ENCODE assay signal across 17 cellular contexts in genomic region chr10:118962159-118962863, GRCh38.
A peak's percentile ranks its signal among the peaks of the same experiment; 100 is the strongest.
DNase-seq lines count a peak whose midpoint lies in the region; ATAC-seq and TF ChIP-seq lines count a peak whose summit lies in the region.
"Had no signal": no experiment of that assay in that cellular context is flagged by ENCODE, and none has a peak within 500 bp of the region (broad histone marks: within the 10 kb centered on the region; RNA-seq: fewer than 3 reads in every experiment).

No MANE protein-coding gene starts in this region.

- peaks cover 49% of the 10 kb centered on the region for H3K4me1 ChIP-seq in PC-9 (replicated peaks; ENCODE audit: insufficient read depth)

- no peaks in the 10 kb centered on the region for H3K36me3 ChIP-seq in PC-9 (ENCODE audit: low read depth)
- H3K36me3 ChIP-seq: BLaER1 had no signal

- CTCF ChIA-PET in PC-9 (lab: Charles Lee) = no interaction called here

- H2AFZ ChIP-seq in PC-9 = no peak overlapping the region

- H3K27me3 Mint-ChIP-seq in type B pancreatic cell = no peaks in the 10 kb centered on the region

- peak overlapping the region; percentile 93 for H3K27ac Mint-ChIP-seq in type B pancreatic cell

- peaks cover 7% of the 10 kb centered on the region for H3K9me3 Mint-ChIP-seq in type B pancreatic cell
- H3K9me3 Mint-ChIP-seq: CD4-positive, alpha-beta memory T cell had no signal

- no peak overlapping the region for H3K4me3 ChIP-seq in PC-9
- H3K4me3 ChIP-seq: BLaER1 had no signal

- H3K4me3 Mint-ChIP-seq in type B pancreatic cell = peak overlapping the region; percentile 6
- H3K4me3 Mint-ChIP-seq: CD4-positive, alpha-beta memory T cell had no signal

- BruUV-seq in PC-9 (replicated peaks; lab: Mats Ljungman, UMichigan) = no TSS peak

- no peaks in the 10 kb centered on the region for H3K9me2 ChIP-seq in PC-9 (ENCODE audit: insufficient read depth)

- peaks cover 3% of the 10 kb centered on the region for H3K36me3 Mint-ChIP-seq in type B pancreatic cell
- H3K36me3 Mint-ChIP-seq: CD4-positive, alpha-beta memory T cell had no signal

- no peak overlapping the region for H3K27ac ChIP-seq in PC-9
- H3K27ac ChIP-seq: BLaER1 had no signal

- peak overlapping the region; percentile 6; the same call in 1 of the 2 replicates for H3K4me2 ChIP-seq in PC-9
- H3K4me2 ChIP-seq: BLaER1 had no signal

- no peaks in the 10 kb centered on the region for H3K79me2 ChIP-seq in PC-9 (ENCODE audit: low read depth)

- TF ChIP-seq CTCF in PC-9 (conservative IDR thresholded peaks at IDR 0.05) (no peak), type B pancreatic cell (conservative IDR thresholded peaks at IDR 0.05) (no peak)

- H3K9me3 ChIP-seq in PC-9 (ENCODE audit: insufficient read depth, low read depth) = no peaks in the 10 kb centered on the region
- H3K9me3 ChIP-seq: BLaER1 had no signal

- intact Hi-C loops in PC-9 (cut with micrococcal nuclease; ENCODE audit: unreplicated experiment) = loop anchor here (5.0 kb wide), 1 partner anchor 60 kb away; no protein-coding TSS in a partner anchor

- H3K4me1 Mint-ChIP-seq in type B pancreatic cell (ENCODE audit: unreplicated experiment) = peaks cover 32% of the 10 kb centered on the region

- POLR2A ChIA-PET in PC-9 (lab: Charles Lee; ENCODE audit: unreplicated experiment) = interaction anchor here (0.6 kb wide), 2 partner anchors 70 to 126 kb away, joined by 3 read pairs; no protein-coding TSS in a partner anchor

- H3F3A ChIP-seq in PC-9 (ENCODE audit: insufficient read depth, low read depth) = peaks cover 18% of the 10 kb centered on the region

- ATAC-seq in HG03342 (IDR thresholded peaks at IDR 0.05; ENCODE audit: unreplicated experiment) = no peak

- H4K20me1 ChIP-seq in PC-9 (ENCODE audit: insufficient read depth) = no peaks in the 10 kb centered on the region
- H4K20me1 ChIP-seq: BLaER1 had no signal

- no peaks in the 10 kb centered on the region for H3K27me3 ChIP-seq in PC-9 (ENCODE audit: insufficient read depth, low read depth)
- H3K27me3 ChIP-seq: BLaER1 had no signal

- peak; percentile 36 for DNase-seq in NCI-H82 (lab: John Stamatoyannopoulos, UW)
- DNase-seq in NCI-H82 treated with DMSO at 0.1 percent for 48 hours (lab: John Stamatoyannopoulos, UW; ENCODE audit: unreplicated experiment) = no peak
- peak in 1 of 2 experiments; percentile 22 for DNase-seq in PC-9
- DNase-seq in left kidney (ENCODE audit: low read depth, low spot score) = peak; percentile 62
- DNase-seq in type B pancreatic cell (ENCODE audit: extremely low spot score, unreplicated experiment) = no peak
- no peak for DNase-seq in A172 (ENCODE audit: low spot score)
- no peak for DNase-seq in stimulated activated CD4-positive, alpha-beta T cell treated with anti-CD3 and anti-CD28 coated beads, Interleukin-12 subunit alpha, Interleukin-12 subunit beta, amount 100 ng/mL, for 4 hours
- DNase-seq: 8988T; Calu3; CD4-positive, alpha-beta memory T cell; DMS53; Karpas-422; NCI-H1048; NCI-H2081; NCI-H748 treated with DMSO at 0.1 percent for 48 hours had no signal

Comparison
In these comparisons a context has a peak if more than half of its experiments do, and no peak if none do; other contexts are left out.
1. DNase-seq: peak in NCI-H82 (single experiment) and left kidney (single experiment); none in NCI-H82 treated with DMSO at 0.1 percent for 48 hours (single experiment), type B pancreatic cell (single experiment), A172 (single experiment) and stimulated activated CD4-positive, alpha-beta T cell treated with anti-CD3 and anti-CD28 coated beads, Interleukin-12 subunit alpha, Interleukin-12 subunit beta, amount 100 ng/mL, for 4 hours (single experiment).